1 cellular context compared by ENCODE assay signal in the genomic region with DNA sequence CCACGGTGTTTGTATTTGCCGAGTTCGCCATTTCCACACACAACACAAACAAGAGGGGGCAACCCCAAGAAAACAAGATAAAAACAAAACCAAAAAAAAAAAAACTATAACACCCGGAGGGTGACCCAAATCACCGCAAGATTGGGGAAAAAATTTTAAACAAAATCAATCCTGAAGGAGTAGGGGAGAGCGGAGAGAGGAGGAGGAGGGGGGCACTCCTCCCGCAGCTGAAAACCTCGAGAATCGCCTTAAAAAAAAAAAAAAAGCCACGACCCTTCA.
TF ChIP-seq lines count a peak whose summit lies in the region.

No MANE protein-coding gene starts in this region.

TF ChIP-seq in K562, 482 proteins besides CTCF, POLR2A, EP300 and RAD21 (continued from another document and continues in another):
- TF ChIP-seq, protein P1, sequence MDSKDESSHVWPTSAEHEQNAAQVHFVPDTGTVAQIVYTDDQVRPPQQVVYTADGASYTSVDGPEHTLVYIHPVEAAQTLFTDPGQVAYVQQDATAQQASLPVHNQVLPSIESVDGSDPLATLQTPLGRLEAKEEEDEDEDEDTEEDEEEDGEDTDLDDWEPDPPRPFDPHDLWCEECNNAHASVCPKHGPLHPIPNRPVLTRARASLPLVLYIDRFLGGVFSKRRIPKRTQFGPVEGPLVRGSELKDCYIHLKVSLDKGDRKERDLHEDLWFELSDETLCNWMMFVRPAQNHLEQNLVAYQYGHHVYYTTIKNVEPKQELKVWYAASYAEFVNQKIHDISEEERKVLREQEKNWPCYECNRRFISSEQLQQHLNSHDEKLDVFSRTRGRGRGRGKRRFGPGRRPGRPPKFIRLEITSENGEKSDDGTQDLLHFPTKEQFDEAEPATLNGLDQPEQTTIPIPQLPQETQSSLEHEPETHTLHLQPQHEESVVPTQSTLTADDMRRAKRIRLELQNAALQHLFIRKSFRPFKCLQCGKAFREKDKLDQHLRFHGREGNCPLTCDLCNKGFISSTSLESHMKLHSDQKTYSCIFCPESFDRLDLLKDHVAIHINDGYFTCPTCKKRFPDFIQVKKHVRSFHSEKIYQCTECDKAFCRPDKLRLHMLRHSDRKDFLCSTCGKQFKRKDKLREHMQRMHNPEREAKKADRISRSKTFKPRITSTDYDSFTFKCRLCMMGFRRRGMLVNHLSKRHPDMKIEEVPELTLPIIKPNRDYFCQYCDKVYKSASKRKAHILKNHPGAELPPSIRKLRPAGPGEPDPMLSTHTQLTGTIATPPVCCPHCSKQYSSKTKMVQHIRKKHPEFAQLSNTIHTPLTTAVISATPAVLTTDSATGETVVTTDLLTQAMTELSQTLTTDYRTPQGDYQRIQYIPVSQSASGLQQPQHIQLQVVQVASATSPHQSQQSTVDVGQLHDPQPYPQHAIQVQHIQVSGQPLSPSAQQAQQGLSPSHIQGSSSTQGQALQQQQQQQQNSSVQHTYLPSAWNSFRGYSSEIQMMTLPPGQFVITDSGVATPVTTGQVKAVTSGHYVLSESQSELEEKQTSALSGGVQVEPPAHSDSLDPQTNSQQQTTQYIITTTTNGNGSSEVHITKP (IDR thresholded peaks at IDR 0.05; ENCODE audit: partially characterized antibody): no peak
- TF ChIP-seq SMAD3 (CRISPR knock-in tag; conservative IDR thresholded peaks at IDR 0.05) (no peak), L3MBTL2 (IDR thresholded peaks at IDR 0.05) (no peak), EZH2 (IDR thresholded peaks at IDR 0.05; ENCODE audit: borderline replicate concordance, low read depth, low read length) (no peak), MCM2 (IDR thresholded peaks at IDR 0.05; ENCODE audit: low read depth) (no peak), FOXK2 (conservative IDR thresholded peaks at IDR 0.05 in 1 of 2, IDR thresholded peaks at IDR 0.05 in 1 of 2; ENCODE audit: low read depth in 2 of 2) (no peak), ZNF347 (CRISPR knock-in tag; IDR thresholded peaks at IDR 0.05; ENCODE audit: low read depth) (no peak), DDX20 (tag; IDR thresholded peaks at IDR 0.05; ENCODE audit: low read depth) (no peak), RBM15 (IDR thresholded peaks at IDR 0.05; ENCODE audit: insufficient read depth, low read length) (no peak), ZNF699 (CRISPR knock-in tag; IDR thresholded peaks at IDR 0.05; ENCODE audit: insufficient replicate concordance) (no peak), POLR3G (IDR thresholded peaks at IDR 0.05; ENCODE audit: extremely low read depth, insufficient read length, insufficient replicate concordance) (no peak), BDP1 (IDR thresholded peaks at IDR 0.05; ENCODE audit: insufficient read depth, insufficient read length) (no peak), ZC3H4 (CRISPR knock-in tag; IDR thresholded peaks at IDR 0.05; ENCODE audit: borderline replicate concordance) (no peak), SMARCA5 (IDR thresholded peaks at IDR 0.05) (no peak), NR2C1 (IDR thresholded peaks at IDR 0.05) (no peak), NR2C1 (tag; IDR thresholded peaks at IDR 0.05) (no peak), MED1 (CRISPR knock-in tag; IDR thresholded peaks at IDR 0.05; ENCODE audit: borderline replicate concordance) (no peak), CCNT2 (IDR thresholded peaks at IDR 0.05; ENCODE audit: borderline replicate concordance, extremely low read depth, insufficient read length, low read depth, low read length) (no peak), SMARCA4 (IDR thresholded peaks at IDR 0.05) (no peak), POLR2AphosphoS2 (IDR thresholded peaks at IDR 0.05; ENCODE audit: low read length) (no peak), ZNF551 (CRISPR knock-in tag; IDR thresholded peaks at IDR 0.05) (no peak), PML (IDR thresholded peaks at IDR 0.05; ENCODE audit: low read length) (no peak), KLF13 (tag; IDR thresholded peaks at IDR 0.05; ENCODE audit: borderline replicate concordance, low read depth) (no peak), HMG20A (CRISPR knock-in tag; conservative IDR thresholded peaks at IDR 0.05) (no peak), TARDBP (IDR thresholded peaks at IDR 0.05) (no peak), ETS2 (tag; IDR thresholded peaks at IDR 0.05; ENCODE audit: borderline replicate concordance, poor library complexity, severe bottlenecking) (no peak), SAP30 (IDR thresholded peaks at IDR 0.05; ENCODE audit: borderline replicate concordance, insufficient read depth, low read depth, low read length, poor library complexity, severe bottlenecking) (no peak), GABPB1 (CRISPR knock-in tag; IDR thresholded peaks at IDR 0.05) (no peak), STAT5A (IDR thresholded peaks at IDR 0.05; ENCODE audit: borderline replicate concordance, low read length) (no peak), SMAD4 (CRISPR knock-in tag; conservative IDR thresholded peaks at IDR 0.05) (no peak; the same call in 1 of the 2 replicates), JUND (IDR thresholded peaks at IDR 0.05; ENCODE audit: borderline replicate concordance, low read depth, low read length) (no peak), JUND (tag; IDR thresholded peaks at IDR 0.05; ENCODE audit: borderline replicate concordance, low read depth, low read length) (no peak), CBX3 (IDR thresholded peaks at IDR 0.05; ENCODE audit: borderline replicate concordance in 1 of 2, low read length in 2 of 2) (no peak), BCOR (IDR thresholded peaks at IDR 0.05) (peak; percentile 55), ESRRA (IDR thresholded peaks at IDR 0.05; ENCODE audit: borderline replicate concordance, low read depth) (no peak), TAF15 (IDR thresholded peaks at IDR 0.05; ENCODE audit: low read depth, low read length) (no peak), TAF9B (IDR thresholded peaks at IDR 0.05; ENCODE audit: partially characterized antibody) (no peak), ZNF586 (CRISPR knock-in tag; conservative IDR thresholded peaks at IDR 0.05) (no peak), ARNT (IDR thresholded peaks at IDR 0.05) (no peak), KDM2B (CRISPR knock-in tag; IDR thresholded peaks at IDR 0.05) (no peak)
- TF ChIP-seq, protein P2, sequence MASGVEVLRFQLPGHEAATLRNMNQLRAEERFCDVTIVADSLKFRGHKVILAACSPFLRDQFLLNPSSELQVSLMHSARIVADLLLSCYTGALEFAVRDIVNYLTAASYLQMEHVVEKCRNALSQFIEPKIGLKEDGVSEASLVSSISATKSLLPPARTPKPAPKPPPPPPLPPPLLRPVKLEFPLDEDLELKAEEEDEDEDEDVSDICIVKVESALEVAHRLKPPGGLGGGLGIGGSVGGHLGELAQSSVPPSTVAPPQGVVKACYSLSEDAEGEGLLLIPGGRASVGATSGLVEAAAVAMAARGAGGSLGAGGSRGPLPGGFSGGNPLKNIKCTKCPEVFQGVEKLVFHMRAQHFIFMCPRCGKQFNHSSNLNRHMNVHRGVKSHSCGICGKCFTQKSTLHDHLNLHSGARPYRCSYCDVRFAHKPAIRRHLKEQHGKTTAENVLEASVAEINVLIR (CRISPR knock-in tag; IDR thresholded peaks at IDR 0.05): no peak
- TF ChIP-seq, protein P3, sequence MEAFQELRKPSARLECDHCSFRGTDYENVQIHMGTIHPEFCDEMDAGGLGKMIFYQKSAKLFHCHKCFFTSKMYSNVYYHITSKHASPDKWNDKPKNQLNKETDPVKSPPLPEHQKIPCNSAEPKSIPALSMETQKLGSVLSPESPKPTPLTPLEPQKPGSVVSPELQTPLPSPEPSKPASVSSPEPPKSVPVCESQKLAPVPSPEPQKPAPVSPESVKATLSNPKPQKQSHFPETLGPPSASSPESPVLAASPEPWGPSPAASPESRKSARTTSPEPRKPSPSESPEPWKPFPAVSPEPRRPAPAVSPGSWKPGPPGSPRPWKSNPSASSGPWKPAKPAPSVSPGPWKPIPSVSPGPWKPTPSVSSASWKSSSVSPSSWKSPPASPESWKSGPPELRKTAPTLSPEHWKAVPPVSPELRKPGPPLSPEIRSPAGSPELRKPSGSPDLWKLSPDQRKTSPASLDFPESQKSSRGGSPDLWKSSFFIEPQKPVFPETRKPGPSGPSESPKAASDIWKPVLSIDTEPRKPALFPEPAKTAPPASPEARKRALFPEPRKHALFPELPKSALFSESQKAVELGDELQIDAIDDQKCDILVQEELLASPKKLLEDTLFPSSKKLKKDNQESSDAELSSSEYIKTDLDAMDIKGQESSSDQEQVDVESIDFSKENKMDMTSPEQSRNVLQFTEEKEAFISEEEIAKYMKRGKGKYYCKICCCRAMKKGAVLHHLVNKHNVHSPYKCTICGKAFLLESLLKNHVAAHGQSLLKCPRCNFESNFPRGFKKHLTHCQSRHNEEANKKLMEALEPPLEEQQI (IDR thresholded peaks at IDR 0.05): no peak
- TF ChIP-seq, protein P4, sequence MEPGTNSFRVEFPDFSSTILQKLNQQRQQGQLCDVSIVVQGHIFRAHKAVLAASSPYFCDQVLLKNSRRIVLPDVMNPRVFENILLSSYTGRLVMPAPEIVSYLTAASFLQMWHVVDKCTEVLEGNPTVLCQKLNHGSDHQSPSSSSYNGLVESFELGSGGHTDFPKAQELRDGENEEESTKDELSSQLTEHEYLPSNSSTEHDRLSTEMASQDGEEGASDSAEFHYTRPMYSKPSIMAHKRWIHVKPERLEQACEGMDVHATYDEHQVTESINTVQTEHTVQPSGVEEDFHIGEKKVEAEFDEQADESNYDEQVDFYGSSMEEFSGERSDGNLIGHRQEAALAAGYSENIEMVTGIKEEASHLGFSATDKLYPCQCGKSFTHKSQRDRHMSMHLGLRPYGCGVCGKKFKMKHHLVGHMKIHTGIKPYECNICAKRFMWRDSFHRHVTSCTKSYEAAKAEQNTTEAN (CRISPR knock-in tag; IDR thresholded peaks at IDR 0.05): no peak
- TF ChIP-seq, protein P5, sequence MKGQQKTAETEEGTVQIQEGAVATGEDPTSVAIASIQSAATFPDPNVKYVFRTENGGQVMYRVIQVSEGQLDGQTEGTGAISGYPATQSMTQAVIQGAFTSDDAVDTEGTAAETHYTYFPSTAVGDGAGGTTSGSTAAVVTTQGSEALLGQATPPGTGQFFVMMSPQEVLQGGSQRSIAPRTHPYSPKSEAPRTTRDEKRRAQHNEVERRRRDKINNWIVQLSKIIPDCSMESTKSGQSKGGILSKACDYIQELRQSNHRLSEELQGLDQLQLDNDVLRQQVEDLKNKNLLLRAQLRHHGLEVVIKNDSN (CRISPR knock-in tag; IDR thresholded peaks at IDR 0.05): no peak
- TF ChIP-seq, protein P6, sequence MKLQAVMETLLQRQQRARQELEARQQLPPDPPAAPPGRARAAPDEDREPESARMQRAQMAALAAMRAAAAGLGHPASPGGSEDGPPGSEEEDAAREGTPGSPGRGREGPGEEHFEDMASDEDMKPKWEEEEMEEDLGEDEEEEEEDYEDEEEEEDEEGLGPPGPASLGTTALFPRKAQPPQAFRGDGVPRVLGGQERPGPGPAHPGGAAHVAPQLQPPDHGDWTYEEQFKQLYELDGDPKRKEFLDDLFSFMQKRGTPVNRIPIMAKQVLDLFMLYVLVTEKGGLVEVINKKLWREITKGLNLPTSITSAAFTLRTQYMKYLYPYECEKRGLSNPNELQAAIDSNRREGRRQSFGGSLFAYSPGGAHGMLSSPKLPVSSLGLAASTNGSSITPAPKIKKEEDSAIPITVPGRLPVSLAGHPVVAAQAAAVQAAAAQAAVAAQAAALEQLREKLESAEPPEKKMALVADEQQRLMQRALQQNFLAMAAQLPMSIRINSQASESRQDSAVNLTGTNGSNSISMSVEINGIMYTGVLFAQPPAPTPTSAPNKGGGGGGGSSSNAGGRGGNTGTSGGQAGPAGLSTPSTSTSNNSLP (IDR thresholded peaks at IDR 0.05; ENCODE audit: borderline replicate concordance, low read depth, low read length): no peak
- TF ChIP-seq, protein P7, sequence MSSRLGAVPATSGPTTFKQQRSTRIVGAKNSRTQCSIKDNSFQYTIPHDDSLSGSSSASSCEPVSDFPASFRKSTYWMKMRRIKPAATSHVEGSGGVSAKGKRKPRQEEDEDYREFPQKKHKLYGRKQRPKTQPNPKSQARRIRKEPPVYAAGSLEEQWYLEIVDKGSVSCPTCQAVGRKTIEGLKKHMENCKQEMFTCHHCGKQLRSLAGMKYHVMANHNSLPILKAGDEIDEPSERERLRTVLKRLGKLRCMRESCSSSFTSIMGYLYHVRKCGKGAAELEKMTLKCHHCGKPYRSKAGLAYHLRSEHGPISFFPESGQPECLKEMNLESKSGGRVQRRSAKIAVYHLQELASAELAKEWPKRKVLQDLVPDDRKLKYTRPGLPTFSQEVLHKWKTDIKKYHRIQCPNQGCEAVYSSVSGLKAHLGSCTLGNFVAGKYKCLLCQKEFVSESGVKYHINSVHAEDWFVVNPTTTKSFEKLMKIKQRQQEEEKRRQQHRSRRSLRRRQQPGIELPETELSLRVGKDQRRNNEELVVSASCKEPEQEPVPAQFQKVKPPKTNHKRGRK (tag; IDR thresholded peaks at IDR 0.05): peak; percentile 41; the same call in 1 of the 2 replicates
- TF ChIP-seq, protein P8, sequence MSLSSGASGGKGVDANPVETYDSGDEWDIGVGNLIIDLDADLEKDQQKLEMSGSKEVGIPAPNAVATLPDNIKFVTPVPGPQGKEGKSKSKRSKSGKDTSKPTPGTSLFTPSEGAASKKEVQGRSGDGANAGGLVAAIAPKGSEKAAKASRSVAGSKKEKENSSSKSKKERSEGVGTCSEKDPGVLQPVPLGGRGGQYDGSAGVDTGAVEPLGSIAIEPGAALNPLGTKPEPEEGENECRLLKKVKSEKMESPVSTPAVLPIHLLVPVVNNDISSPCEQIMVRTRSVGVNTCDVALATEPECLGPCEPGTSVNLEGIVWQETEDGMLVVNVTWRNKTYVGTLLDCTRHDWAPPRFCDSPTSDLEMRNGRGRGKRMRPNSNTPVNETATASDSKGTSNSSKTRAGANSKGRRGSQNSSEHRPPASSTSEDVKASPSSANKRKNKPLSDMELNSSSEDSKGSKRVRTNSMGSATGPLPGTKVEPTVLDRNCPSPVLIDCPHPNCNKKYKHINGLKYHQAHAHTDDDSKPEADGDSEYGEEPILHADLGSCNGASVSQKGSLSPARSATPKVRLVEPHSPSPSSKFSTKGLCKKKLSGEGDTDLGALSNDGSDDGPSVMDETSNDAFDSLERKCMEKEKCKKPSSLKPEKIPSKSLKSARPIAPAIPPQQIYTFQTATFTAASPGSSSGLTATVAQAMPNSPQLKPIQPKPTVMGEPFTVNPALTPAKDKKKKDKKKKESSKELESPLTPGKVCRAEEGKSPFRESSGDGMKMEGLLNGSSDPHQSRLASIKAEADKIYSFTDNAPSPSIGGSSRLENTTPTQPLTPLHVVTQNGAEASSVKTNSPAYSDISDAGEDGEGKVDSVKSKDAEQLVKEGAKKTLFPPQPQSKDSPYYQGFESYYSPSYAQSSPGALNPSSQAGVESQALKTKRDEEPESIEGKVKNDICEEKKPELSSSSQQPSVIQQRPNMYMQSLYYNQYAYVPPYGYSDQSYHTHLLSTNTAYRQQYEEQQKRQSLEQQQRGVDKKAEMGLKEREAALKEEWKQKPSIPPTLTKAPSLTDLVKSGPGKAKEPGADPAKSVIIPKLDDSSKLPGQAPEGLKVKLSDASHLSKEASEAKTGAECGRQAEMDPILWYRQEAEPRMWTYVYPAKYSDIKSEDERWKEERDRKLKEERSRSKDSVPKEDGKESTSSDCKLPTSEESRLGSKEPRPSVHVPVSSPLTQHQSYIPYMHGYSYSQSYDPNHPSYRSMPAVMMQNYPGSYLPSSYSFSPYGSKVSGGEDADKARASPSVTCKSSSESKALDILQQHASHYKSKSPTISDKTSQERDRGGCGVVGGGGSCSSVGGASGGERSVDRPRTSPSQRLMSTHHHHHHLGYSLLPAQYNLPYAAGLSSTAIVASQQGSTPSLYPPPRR (CRISPR knock-in tag; IDR thresholded peaks at IDR 0.05; ENCODE audit: borderline replicate concordance): no peak
